Comparison of ENCODE assay signal across 1 cellular context in genomic region chr6:166007349-166008263, GRCh38.
TF ChIP-seq lines count a peak whose summit lies in the region.

No MANE protein-coding gene starts in this region.

TF ChIP-seq in A549, 52 proteins besides CTCF, POLR2A, EP300 and RAD21 (continued from another document):
- TF ChIP-seq ESRRA (IDR thresholded peaks at IDR 0.05; ENCODE audit: borderline replicate concordance, low read length) (no peak), E2F6 (IDR thresholded peaks at IDR 0.05; ENCODE audit: borderline replicate concordance, low read depth) (no peak; the same call in 1 of the 2 replicates), MYC (IDR thresholded peaks at IDR 0.05; ENCODE audit: borderline replicate concordance, low read length) (peak; percentile 65), FOSL2 (IDR thresholded peaks at IDR 0.05) (no peak), FOSL2 (CRISPR knock-in tag; IDR thresholded peaks at IDR 0.05) (no peak), RARB (CRISPR knock-in tag; IDR thresholded peaks at IDR 0.05) (peak; percentile 56; the same call in 1 of the 2 replicates), ZC3H11A (IDR thresholded peaks at IDR 0.05) (no peak), REST (IDR thresholded peaks at IDR 0.05) (no peak), EHMT2 (IDR thresholded peaks at IDR 0.05; ENCODE audit: low read depth) (no peak), ATOH8 (CRISPR knock-in tag; IDR thresholded peaks at IDR 0.05; ENCODE audit: low read depth) (no peak), CHD4 (IDR thresholded peaks at IDR 0.05; ENCODE audit: borderline replicate concordance) (no peak), ZFP36 (IDR thresholded peaks at IDR 0.05; ENCODE audit: borderline replicate concordance, partially characterized antibody) (no peak), EHF (CRISPR knock-in tag; IDR thresholded peaks at IDR 0.05) (no peak), USF2 (IDR thresholded peaks at IDR 0.05) (no peak), PBX3 (IDR thresholded peaks at IDR 0.05) (0 out of 2 replicates have a peak, but pooled peaks have one; percentile 23), POLR2AphosphoS2 (conservative IDR thresholded peaks at IDR 0.05; ENCODE audit: low read length) (no peak), ZSCAN20 (CRISPR knock-in tag; IDR thresholded peaks at IDR 0.05) (no peak), TFCP2L1 (CRISPR knock-in tag; IDR thresholded peaks at IDR 0.05) (no peak), HOXB13 (CRISPR knock-in tag; IDR thresholded peaks at IDR 0.05; ENCODE audit: low read depth) (peak; percentile 66), HOXB5 (CRISPR knock-in tag; IDR thresholded peaks at IDR 0.05) (no peak), FOSB (CRISPR knock-in tag; IDR thresholded peaks at IDR 0.05) (0 out of 2 replicates have a peak, but pooled peaks have one; percentile 20), HDAC2 (IDR thresholded peaks at IDR 0.05) (no peak), MAX (IDR thresholded peaks at IDR 0.05) (peak; percentile 95)
TF ChIP-seq in A549: peak in this region for 10.
